8 cellular contexts compared by ENCODE assay signal in the genomic region with DNA sequence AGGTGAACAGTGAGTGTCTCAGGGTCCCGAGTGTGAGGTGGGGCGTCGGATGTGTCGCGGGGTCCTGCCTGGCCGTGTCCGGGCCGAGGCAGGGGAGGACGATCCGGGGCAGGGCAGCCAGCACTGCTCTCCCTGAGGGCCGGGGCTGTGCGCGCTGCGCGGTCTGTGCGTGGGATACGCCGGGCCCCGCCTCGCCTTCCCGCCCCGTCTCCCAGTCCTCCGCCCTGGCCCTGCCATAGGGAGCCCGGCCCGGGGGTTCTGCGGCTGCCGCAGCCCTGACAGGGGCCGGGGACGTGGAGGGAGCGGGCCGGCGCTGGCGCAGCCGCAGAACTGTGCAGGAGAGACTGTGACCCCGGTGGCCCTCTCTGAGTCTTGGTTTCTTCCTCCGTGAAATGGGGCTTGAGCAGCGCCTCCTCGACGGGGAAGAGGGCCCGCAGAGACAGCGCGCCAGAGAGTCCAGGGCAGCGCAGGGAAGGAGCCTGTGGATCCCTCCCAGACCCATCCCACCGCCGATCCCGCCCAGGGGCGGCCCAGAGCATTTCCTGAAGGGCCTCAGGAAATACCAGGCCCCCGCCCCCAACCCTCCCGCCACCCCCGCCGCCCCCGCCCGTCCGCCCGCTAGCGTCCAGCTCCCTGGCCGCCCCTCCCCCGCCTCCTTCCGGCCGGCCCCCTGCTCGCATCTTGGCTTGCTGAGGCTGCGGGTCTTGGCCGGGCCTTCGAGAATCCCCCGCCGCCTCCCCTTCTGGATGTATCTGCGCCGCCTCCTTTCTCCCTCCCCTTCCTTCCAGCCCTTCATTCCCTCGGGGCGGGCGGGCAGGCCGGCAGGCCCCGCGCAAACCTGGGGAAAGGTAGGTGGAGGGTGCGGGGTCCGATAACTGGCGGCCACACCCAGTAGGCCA. TPM values are rescaled to one million over a fixed set of nuclear protein-coding genes. Genes with fewer than 3 reads are reported as not detected.
A peak's percentile ranks its signal among the peaks of the same experiment; 100 is the strongest.
DNase-seq lines count a peak whose midpoint lies in the region; ATAC-seq and TF ChIP-seq lines count a peak whose summit lies in the region.
"Not testable (repeated sequence)": the region's sequence is repeated elsewhere in the genome, so short reads cannot be mapped to it uniquely, and the experiment has no call there.

No MANE protein-coding gene starts in this region.

- H3K9me3 Mint-ChIP-seq in T-cell; activated T-cell treated with anti-CD3 and anti-CD28 coated beads, Interleukin-2, amount 50 U/mL, for 72 hours; naive B cell: not testable (repeated sequence)

- H3K4me1 Mint-ChIP-seq in T-cell; activated T-cell treated with anti-CD3 and anti-CD28 coated beads, Interleukin-2, amount 50 U/mL, for 72 hours (ENCODE audit: low read depth); naive B cell: not testable (repeated sequence)

- not testable (repeated sequence) for H3K27me3 ChIP-seq in HCT116 (ENCODE audit: insufficient read depth, low read length); foreskin keratinocyte; gastrocnemius medialis; aorta (ENCODE audit: control insufficient read depth in 1 of 2, insufficient read depth in 2 of 2, low read length in 1 of 2)

- H3K4me2 ChIP-seq in HCT116 (ENCODE audit: low read length): not testable (repeated sequence)

- not testable (repeated sequence) for DNase-seq in HCT116 (ENCODE audit: low read depth, low spot score); T-cell; activated T-cell treated with anti-CD3 and anti-CD28 coated beads, Interleukin-2, amount 50 U/mL, for 72 hours; foreskin keratinocyte; left colon; naive B cell; gastrocnemius medialis; aorta

- H3K4me1 ChIP-seq in HCT116 (ENCODE audit: control insufficient read depth in 1 of 2, insufficient read depth in 2 of 2, low read length in 2 of 2); foreskin keratinocyte; gastrocnemius medialis; aorta (ENCODE audit: control insufficient read depth in 1 of 2, insufficient read depth in 2 of 2, low read length in 2 of 2): not testable (repeated sequence)

- BruUV-seq in HCT116 (replicated peaks; lab: Mats Ljungman, UMichigan): not testable (repeated sequence)

- in situ Hi-C loops in gastrocnemius medialis (cut with MboI; ENCODE audit: low sequenced_read_pairs in 4 of 4): not testable (repeated sequence)

- no CpG with 5 or more reads among the region's 77 CpGs for WGBS in aorta, 2 donors

- RAD21 ChIA-PET in HCT116 (lab: Charles Lee; ENCODE audit: low non-redundant PET in 1 of 2, low total read pairs in 2 of 2, uncharacterized antibody in 2 of 2, unreplicated experiment in 2 of 2): not testable (repeated sequence)

- H3K36me3 Mint-ChIP-seq in T-cell; activated T-cell treated with anti-CD3 and anti-CD28 coated beads, Interleukin-2, amount 50 U/mL, for 72 hours (ENCODE audit: insufficient read depth in 2 of 2); naive B cell: not testable (repeated sequence)

- not testable (repeated sequence) for H3K27ac Mint-ChIP-seq in T-cell; activated T-cell treated with anti-CD3 and anti-CD28 coated beads, Interleukin-2, amount 50 U/mL, for 72 hours; naive B cell

- ATAC-seq in HCT116: peak; percentile 66
- peak in 3 of 4 experiments; percentile 23 to 25 (median 25) for ATAC-seq in T-cell (replicated peaks in 1 of 4)
- peak; percentile 30 to 54 for ATAC-seq in activated T-cell treated with anti-CD3 and anti-CD28 coated beads, Interleukin-2, amount 50 U/mL, for 72 hours (replicated peaks in 1 of 2)
- peak; percentile 64 for ATAC-seq in foreskin keratinocyte
- ATAC-seq in left colon: peak; percentile 74
- ATAC-seq in naive B cell (ENCODE audit: low read depth in 2 of 2): peak; percentile 55 to 56
- ATAC-seq in gastrocnemius medialis: peak; percentile 75 to 81
- ATAC-seq in aorta (ENCODE audit: low FRiP score): peak; percentile 92

- H3K9me3 ChIP-seq in HCT116 (ENCODE audit: control insufficient read depth in 1 of 2, insufficient read depth in 1 of 2, low read depth in 1 of 2, low read length in 2 of 2); gastrocnemius medialis; aorta (ENCODE audit: control insufficient read depth, low read length): not testable (repeated sequence)

- not testable (repeated sequence) for H3K27ac ChIP-seq in HCT116 (ENCODE audit: low read depth, low read length); foreskin keratinocyte; gastrocnemius medialis; aorta (ENCODE audit: low read depth in 1 of 2, low read length in 2 of 2)

- not testable (repeated sequence) for H2AFZ ChIP-seq in HCT116 (ENCODE audit: low read depth, low read length, poor library complexity, severe bottlenecking)

- H3K4me3 Mint-ChIP-seq in T-cell; activated T-cell treated with anti-CD3 and anti-CD28 coated beads, Interleukin-2, amount 50 U/mL, for 72 hours; naive B cell: not testable (repeated sequence)

- intact Hi-C loops in HCT116 (cut with micrococcal nuclease); left colon (cut with DNase I, micrococcal nuclease); gastrocnemius medialis (cut with DNase I; ENCODE audit: low total_unique reads); aorta (cut with DNase I): not testable (repeated sequence)

- not testable (repeated sequence) for H3K79me2 ChIP-seq in HCT116 (ENCODE audit: insufficient read depth, low read length)

- CTCF ChIA-PET in HCT116 (lab: Charles Lee); T-cell (lab: Charles Lee): not testable (repeated sequence)

- not testable (repeated sequence) for TF ChIP-seq RAD21 in HCT116 (IDR thresholded peaks at IDR 0.05; ENCODE audit: low read depth)

- H3K4me3 ChIP-seq in HCT116 (replicated peaks in 1 of 2; ENCODE audit: low read depth in 1 of 2, low read length in 2 of 2); gastrocnemius medialis; aorta (ENCODE audit: low read length in 2 of 2): not testable (repeated sequence)

- not testable (repeated sequence) for H3K9ac ChIP-seq in HCT116 (ENCODE audit: low read length)

- POLR2A ChIA-PET in HCT116 (lab: Charles Lee); T-cell (lab: Charles Lee): not testable (repeated sequence)

- H3K36me3 ChIP-seq in HCT116 (ENCODE audit: control insufficient read depth in 1 of 2, insufficient read depth in 2 of 2, low read length in 2 of 2); gastrocnemius medialis; aorta (ENCODE audit: control insufficient read depth in 1 of 2, insufficient read depth in 2 of 2, low read length in 1 of 2): not testable (repeated sequence)

- H3K27me3 Mint-ChIP-seq in T-cell; activated T-cell treated with anti-CD3 and anti-CD28 coated beads, Interleukin-2, amount 50 U/mL, for 72 hours (ENCODE audit: low read depth); naive B cell: not testable (repeated sequence)

- not testable (repeated sequence) for TF ChIP-seq CTCF in HCT116 (IDR thresholded peaks at IDR 0.05 in 2 of 3, conservative IDR thresholded peaks at IDR 0.05 in 1 of 3; ENCODE audit: borderline replicate concordance in 1 of 3, insufficient read depth in 1 of 3, low read depth in 2 of 3, low read length in 2 of 3); foreskin keratinocyte (conservative IDR thresholded peaks at IDR 0.05); gastrocnemius medialis (IDR thresholded peaks at IDR 0.05 in 4 of 5, conservative IDR thresholded peaks at IDR 0.05 in 1 of 5)

- H4K20me1 ChIP-seq in HCT116 (ENCODE audit: insufficient read depth): not testable (repeated sequence)

- not testable (repeated sequence) for TF ChIP-seq POLR2A in HCT116 (IDR thresholded peaks at IDR 0.05; ENCODE audit: borderline replicate concordance, extremely low read depth, insufficient read depth, insufficient read length); gastrocnemius medialis (IDR thresholded peaks at IDR 0.05)

- not testable (repeated sequence) for H3K9me2 ChIP-seq in HCT116 (ENCODE audit: insufficient read depth)

RNA-seq across cellular contexts. Expression of a gene that starts 22.0 kb away (rescaled TPM):
- total RNA-seq in HCT116 (2021; ENCODE audit: unreplicated experiment) (73.1 TPM), T-cell (1 to 10 TPM; 5.5 to 9.8 (median 8.4) TPM), foreskin keratinocyte (25.8 and 27.6 TPM in 2 replicates), left colon (10 to 100 TPM; 41.0 to 45.9 TPM), gastrocnemius medialis (10 to 100 TPM; 18.9 to 31.8 (median 26.2) TPM), aorta (10 to 100 TPM; 56.1 to 67.7 TPM)
- polyA plus RNA-seq in HCT116 (2012): 40.3 and 44.9 TPM in 2 replicates
- total RNA-seq in activated T-cell treated with anti-CD3 and anti-CD28 coated beads, Interleukin-2, amount 50 U/mL, for 72 hours: 1 to 10 TPM; 5.3 to 9.0 TPM
- polyA plus RNA-seq in foreskin keratinocyte (13.9 and 15.0 TPM in 2 replicates), naive B cell (ENCODE audit: low read depth in 6 of 6) (10 to 100 TPM in 5 of 6 donors, 1 to 10 TPM in 1; 9.8 to 35.0 (median 28.9) TPM), aorta (10 to 100 TPM in 1 of 2 donors, 1 to 10 TPM in 1; 8.6 to 24.1 TPM)

Comparison
In these comparisons a context has a peak if more than half of its experiments do, and no peak if none do; other contexts are left out.
1. ATAC-seq: peak in every context shown above with its lines; median percentile 92 in aorta; 78 in gastrocnemius medialis; 74 in left colon; 66 in HCT116; 64 in foreskin keratinocyte; 56 in naive B cell; 42 in activated T-cell treated with anti-CD3 and anti-CD28 coated beads, Interleukin-2, amount 50 U/mL, for 72 hours; 25 in T-cell.